Comparison of ENCODE assay signal across 1 cellular context in genomic region chr21:44400791-44401385, GRCh38.
TF ChIP-seq lines count a peak whose summit lies in the region.

No MANE protein-coding gene starts in this region.

TF ChIP-seq in HepG2, 621 proteins besides CTCF, POLR2A, EP300 and RAD21:
- no peak for TF ChIP-seq GLI4 (CRISPR knock-in tag; IDR thresholded peaks at IDR 0.05; ENCODE audit: borderline replicate concordance)
- no peak for TF ChIP-seq ZNF503 (CRISPR knock-in tag; IDR thresholded peaks at IDR 0.05)
- no peak for TF ChIP-seq CCDC6 (CRISPR knock-in tag; IDR thresholded peaks at IDR 0.05)
- no peak for TF ChIP-seq RFXAP (CRISPR knock-in tag; IDR thresholded peaks at IDR 0.05; ENCODE audit: borderline replicate concordance)
- TF ChIP-seq YY1 (IDR thresholded peaks at IDR 0.05; ENCODE audit: insufficient read depth, insufficient replicate concordance, low read depth, low read length) = no peak
- TF ChIP-seq SP2 (CRISPR knock-in tag; IDR thresholded peaks at IDR 0.05) = no peak
- no peak for TF ChIP-seq NR2F1 (CRISPR knock-in tag; IDR thresholded peaks at IDR 0.05)
